ENCODE assay signal across 9 cellular contexts in genomic region chr14:77498984-77499527, GRCh38. TPM values are rescaled to one million over a fixed set of nuclear protein-coding genes. Genes with fewer than 3 reads are reported as not detected.
DNase-seq lines count a peak whose midpoint lies in the region; ATAC-seq and TF ChIP-seq lines count a peak whose summit lies in the region.
"Had no signal": no experiment of that assay in that cellular context is flagged by ENCODE, and none has a peak within 500 bp of the region (broad histone marks: within the 10 kb centered on the region; RNA-seq: fewer than 3 reads in every experiment).

No MANE protein-coding gene starts in this region.

- H2BK120ac ChIP-seq in trophoblast cell (ENCODE audit: insufficient read depth, low read length, poor library complexity) = no peak overlapping the region

- H3K4ac ChIP-seq in trophoblast cell (ENCODE audit: low read depth, low read length) = no peak overlapping the region

- H3K14ac ChIP-seq in trophoblast cell (ENCODE audit: low read length) = no peak overlapping the region

- in situ Hi-C loops in HAP-1 (cut with MboI; ENCODE audit: low sequenced_read_pairs) = no loop called here

- H3K27me3 ChIP-seq in HAP-1 (ENCODE audit: low read depth) (peaks cover 5% of the 10 kb centered on the region; the same call in 1 of the 2 replicates), Peyer's patch (peaks cover 0 to 21% of the 10 kb centered on the region in 2 donors), trophoblast cell (ENCODE audit: insufficient read depth, low read length) (peaks cover 21% of the 10 kb centered on the region)

- H3K36me3 ChIP-seq in HAP-1 (replicated peaks) (no peaks in the 10 kb centered on the region), Peyer's patch (no peaks in the 10 kb centered on the region), trophoblast cell (ENCODE audit: control insufficient read depth in 1 of 2, insufficient read depth in 2 of 2, low read length in 2 of 2) (no peaks in the 10 kb centered on the region)
- H3K36me3 ChIP-seq: adrenal gland had no signal

- no CpG with 5 or more reads among the region's 53 CpGs for WGBS in trophoblast cell (ENCODE audit: extremely low coverage, insufficient coverage, insufficient read length)

- ATAC-seq in esophagus mucosa (peak; percentile 34), HG02970 (IDR thresholded peaks at IDR 0.05; ENCODE audit: low FRiP score, unreplicated experiment) (no peak)

- H3K27ac ChIP-seq in Peyer's patch = no peak overlapping the region
- H3K27ac ChIP-seq in trophoblast cell (ENCODE audit: low read depth, low read length) = no peak overlapping the region
- H3K27ac ChIP-seq: adrenal gland had no signal

- no peak overlapping the region for H4K12ac ChIP-seq in trophoblast cell (ENCODE audit: low read depth, low read length)

- no peak overlapping the region for H4K8ac ChIP-seq in trophoblast cell (ENCODE audit: low read depth, low read length)

- no peak overlapping the region for H2AK5ac ChIP-seq in trophoblast cell (ENCODE audit: low read length)

- DNase-seq in NCI-H82 (lab: John Stamatoyannopoulos, UW) (peak; percentile 18), NCI-H82 treated with DMSO at 0.1 percent for 48 hours (lab: John Stamatoyannopoulos, UW; ENCODE audit: unreplicated experiment) (no peak), HAP-1 (ENCODE audit: low spot score in 2 of 2) (peak in 1 of 2 experiments; percentile 45), Peyer's patch (no peak), trophoblast cell (peak; percentile 95 to 96)
- DNase-seq in NK-92 treated with Interleukin-12 subunit alpha and Interleukin-12 subunit beta, amount 100 ng/mL, for 24 hours (lab: John Stamatoyannopoulos, UW) = no peak

- no peak overlapping the region for H4K91ac ChIP-seq in trophoblast cell (ENCODE audit: low read depth, low read length)

- TF ChIP-seq CTCF in Peyer's patch (IDR thresholded peaks at IDR 0.05) = no peak

- no peaks in the 10 kb centered on the region for H3K79me1 ChIP-seq in trophoblast cell (ENCODE audit: low read length)

- H3K4me3 ChIP-seq in HAP-1 (peak overlapping the region; percentile 41), Peyer's patch (peak overlapping the region; percentile 29 to 61 (median 60)), trophoblast cell (ENCODE audit: low read depth, low read length) (peak overlapping the region; percentile 73)

- H2BK12ac ChIP-seq in trophoblast cell (ENCODE audit: low read length) = no peak overlapping the region

- no peak overlapping the region for H2BK5ac ChIP-seq in trophoblast cell (ENCODE audit: low read depth, low read length, poor library complexity)

- peak overlapping the region; percentile 96 for H3K4me2 ChIP-seq in trophoblast cell (ENCODE audit: low read length)

- peaks cover 3% of the 10 kb centered on the region; the same call in 1 of the 2 replicates for H3K4me1 ChIP-seq in HAP-1
- H3K4me1 ChIP-seq in Peyer's patch = peaks cover 0 to 18% (median 11%) of the 10 kb centered on the region in 4 donors
- H3K4me1 ChIP-seq in trophoblast cell (ENCODE audit: control insufficient read depth in 1 of 2, insufficient read depth in 2 of 2, low read length in 2 of 2) = peaks cover 6 to 10% of the 10 kb centered on the region in 2 experiments

- no peaks in the 10 kb centered on the region for H3K9me3 ChIP-seq in HAP-1
- peaks cover 0 to 6% (median 0%) of the 10 kb centered on the region in 4 donors for H3K9me3 ChIP-seq in Peyer's patch
- H3K9me3 ChIP-seq in trophoblast cell (ENCODE audit: insufficient read depth, low read depth, low read length) = peaks cover 11% of the 10 kb centered on the region
- H3K9me3 ChIP-seq: adrenal gland had no signal

- H3K79me2 ChIP-seq in trophoblast cell (ENCODE audit: control insufficient read depth, insufficient read depth, low read length, poor library complexity) = no peaks in the 10 kb centered on the region

- no peak overlapping the region for H3K23ac ChIP-seq in trophoblast cell (ENCODE audit: low read length)

- no peak for TF ChIP-seq POLR2A in Peyer's patch (IDR thresholded peaks at IDR 0.05)

- H2AFZ ChIP-seq in trophoblast cell (ENCODE audit: insufficient read depth, low read length, poor library complexity) = peak overlapping the region; percentile 52

- H3K9ac ChIP-seq in trophoblast cell (ENCODE audit: low read length) = no peak overlapping the region

- no peak overlapping the region for H3K18ac ChIP-seq in trophoblast cell (ENCODE audit: low read length)

RNA-seq across cellular contexts. Expression of gene ISM2, which starts 0.4 kb away (rescaled TPM):
- not detected for total RNA-seq in Peyer's patch
- not detected for total RNA-seq in esophagus mucosa
- polyA plus RNA-seq in trophoblast cell (2013) = 26.2 and 34.1 TPM in 2 replicates

RNA-seq across cellular contexts. Expression of gene AHSA1, which starts 41.2 kb away (rescaled TPM):
- total RNA-seq in Peyer's patch = 100 to 1,000 TPM in 1 of 4 donors, 10 to 100 TPM in 3; 56.6 to 129 (median 80.9) TPM
- 69.5 TPM for total RNA-seq in esophagus mucosa
- polyA plus RNA-seq in trophoblast cell (2013) = 98.3 and 100 TPM in 2 replicates

RNA-seq across cellular contexts. Expression of gene VIPAS39, which starts 41.7 kb away (rescaled TPM):
- total RNA-seq in Peyer's patch = 10 to 100 TPM; 19.0 to 55.3 (median 25.3) TPM
- 11.9 TPM for total RNA-seq in esophagus mucosa
- 18.6 and 19.9 TPM in 2 replicates for polyA plus RNA-seq in trophoblast cell (2013)

Comparison
In these comparisons a context has a peak if more than half of its experiments do, and no peak if none do; other contexts are left out.
1. DNase-seq: peak in NCI-H82 (single experiment) and trophoblast cell (2 of 2); none in NCI-H82 treated with DMSO at 0.1 percent for 48 hours (single experiment), Peyer's patch (0 of 3) and NK-92 treated with Interleukin-12 subunit alpha and Interleukin-12 subunit beta, amount 100 ng/mL, for 24 hours (single experiment).
2. Peak in every context shown above with its lines, with median percentiles within 50 percentile points of each other: H3K4me3 ChIP-seq.